Comparison of ENCODE assay signal across 24 cellular contexts in genomic region chr14:22008098-22008412, GRCh38.
A peak's percentile ranks its signal among the peaks of the same experiment; 100 is the strongest.
DNase-seq lines count a peak whose midpoint lies in the region; ATAC-seq and TF ChIP-seq lines count a peak whose summit lies in the region.
"Had no signal": no experiment of that assay in that cellular context is flagged by ENCODE, and none has a peak within 500 bp of the region (broad histone marks: within the 10 kb centered on the region; RNA-seq: fewer than 3 reads in every experiment).

No MANE protein-coding gene starts in this region.

- no peak for TF ChIP-seq CTCF in CD4-positive, alpha-beta T cell (IDR thresholded peaks at IDR 0.05)

- H3K27ac ChIP-seq in CD4-positive, alpha-beta T cell (ENCODE audit: low read depth, low read length), result no peak overlapping the region
- H3K27ac ChIP-seq: KMS-11, psoas muscle, sigmoid colon, stomach, thyroid gland had no signal

- POLR2A ChIA-PET in activated CD4-positive, alpha-beta T cell treated with anti-CD3 and anti-CD28 coated beads for 36 hours (lab: Charles Lee), result no interaction called here
- POLR2A ChIA-PET in CD4-positive, alpha-beta T cell (lab: Charles Lee), result no interaction called here
- POLR2A ChIA-PET in activated CD4-positive, alpha-beta memory T cell treated with anti-CD3 and anti-CD28 coated beads, Interleukin-2, amount 10 ng/mL, durations not matched to agents 7 days and 5 days (lab: Charles Lee), result no interaction called here

- H3K9me3 Mint-ChIP-seq in activated CD4-positive, alpha-beta T cell treated with anti-CD3 and anti-CD28 coated beads for 36 hours (ENCODE audit: low read depth), result no peaks in the 10 kb centered on the region
- no peaks in the 10 kb centered on the region for H3K9me3 Mint-ChIP-seq in CD4-positive, alpha-beta T cell
- no peaks in the 10 kb centered on the region for H3K9me3 Mint-ChIP-seq in activated CD4-positive, alpha-beta memory T cell treated with anti-CD3 and anti-CD28 coated beads, Interleukin-2, amount 10 ng/mL, durations not matched to agents 7 days and 5 days
- no peaks in the 10 kb centered on the region for H3K9me3 Mint-ChIP-seq in activated naive CD8-positive, alpha-beta T cell treated with anti-CD3 and anti-CD28 coated beads, Interleukin-2, amount 50 U/mL, for 24 hours
- H3K9me3 Mint-ChIP-seq: natural killer cell had no signal

- peak; percentile 41 for ATAC-seq in activated CD4-positive, alpha-beta T cell treated with anti-CD3 and anti-CD28 coated beads for 36 hours
- ATAC-seq in CD4-positive, alpha-beta T cell (ENCODE audit: poor library complexity), result peak; percentile 45
- ATAC-seq in activated naive CD8-positive, alpha-beta T cell treated with anti-CD3 and anti-CD28 coated beads, Interleukin-2, amount 50 U/mL, for 24 hours, result peak; percentile 43
- ATAC-seq: HCT116, left ventricle myocardium superior, psoas muscle had no signal

- H3K4me1 Mint-ChIP-seq in activated CD4-positive, alpha-beta T cell treated with anti-CD3 and anti-CD28 coated beads for 36 hours, result peaks cover 23% of the 10 kb centered on the region
- H3K4me1 Mint-ChIP-seq in CD4-positive, alpha-beta T cell (ENCODE audit: low read depth), result peaks cover 20% of the 10 kb centered on the region
- peaks cover 35% of the 10 kb centered on the region for H3K4me1 Mint-ChIP-seq in activated CD4-positive, alpha-beta memory T cell treated with anti-CD3 and anti-CD28 coated beads, Interleukin-2, amount 10 ng/mL, durations not matched to agents 7 days and 5 days
- peaks cover 23% of the 10 kb centered on the region for H3K4me1 Mint-ChIP-seq in activated naive CD8-positive, alpha-beta T cell treated with anti-CD3 and anti-CD28 coated beads, Interleukin-2, amount 50 U/mL, for 24 hours

- CTCF ChIA-PET in activated CD4-positive, alpha-beta T cell treated with anti-CD3 and anti-CD28 coated beads for 36 hours (lab: Charles Lee), result interaction anchor here (0.9 to 1.2 kb wide), 2 partner anchors 20 to 499 kb away, joined by 4 read pairs; no protein-coding TSS in a partner anchor
- CTCF ChIA-PET in CD4-positive, alpha-beta T cell (lab: Charles Lee), result no interaction called here
- CTCF ChIA-PET in activated CD4-positive, alpha-beta memory T cell treated with anti-CD3 and anti-CD28 coated beads, Interleukin-2, amount 10 ng/mL, durations not matched to agents 7 days and 5 days (lab: Charles Lee), result no interaction called here

- peaks cover 14% of the 10 kb centered on the region for H3K36me3 Mint-ChIP-seq in activated CD4-positive, alpha-beta T cell treated with anti-CD3 and anti-CD28 coated beads for 36 hours (ENCODE audit: low read depth)
- peaks cover 8% of the 10 kb centered on the region for H3K36me3 Mint-ChIP-seq in CD4-positive, alpha-beta T cell (ENCODE audit: low read depth)
- peaks cover 3% of the 10 kb centered on the region for H3K36me3 Mint-ChIP-seq in activated CD4-positive, alpha-beta memory T cell treated with anti-CD3 and anti-CD28 coated beads, Interleukin-2, amount 10 ng/mL, durations not matched to agents 7 days and 5 days (ENCODE audit: low read depth)
- peaks cover 2% of the 10 kb centered on the region for H3K36me3 Mint-ChIP-seq in activated naive CD8-positive, alpha-beta T cell treated with anti-CD3 and anti-CD28 coated beads, Interleukin-2, amount 50 U/mL, for 24 hours (ENCODE audit: low read depth)
- H3K36me3 Mint-ChIP-seq: natural killer cell had no signal

- intact Hi-C loops in activated CD4-positive, alpha-beta T cell treated with anti-CD3 and anti-CD28 coated beads for 36 hours (cut with DNase I, micrococcal nuclease), result no loop called here
- intact Hi-C loops in CD4-positive, alpha-beta T cell (cut with DNase I, micrococcal nuclease), result no loop called here

- peak overlapping the region; percentile 63 for H3K4me3 Mint-ChIP-seq in activated CD4-positive, alpha-beta T cell treated with anti-CD3 and anti-CD28 coated beads for 36 hours
- peak overlapping the region; percentile 30 for H3K4me3 Mint-ChIP-seq in CD4-positive, alpha-beta T cell
- H3K4me3 Mint-ChIP-seq in activated CD4-positive, alpha-beta memory T cell treated with anti-CD3 and anti-CD28 coated beads, Interleukin-2, amount 10 ng/mL, durations not matched to agents 7 days and 5 days, result peak overlapping the region; percentile 66
- H3K4me3 Mint-ChIP-seq in activated naive CD8-positive, alpha-beta T cell treated with anti-CD3 and anti-CD28 coated beads, Interleukin-2, amount 50 U/mL, for 24 hours, result peak overlapping the region; percentile 74
- H3K4me3 Mint-ChIP-seq: natural killer cell had no signal

- no peaks in the 10 kb centered on the region for H3K27me3 ChIP-seq in CD4-positive, alpha-beta T cell (ENCODE audit: control insufficient read depth, insufficient read depth, low read length)
- H3K27me3 ChIP-seq: sigmoid colon, stomach, thyroid gland had no signal

- H3K27ac Mint-ChIP-seq in activated CD4-positive, alpha-beta T cell treated with anti-CD3 and anti-CD28 coated beads for 36 hours, result peak overlapping the region; percentile 86
- H3K27ac Mint-ChIP-seq in CD4-positive, alpha-beta T cell, result peak overlapping the region; percentile 90
- H3K27ac Mint-ChIP-seq in activated CD4-positive, alpha-beta memory T cell treated with anti-CD3 and anti-CD28 coated beads, Interleukin-2, amount 10 ng/mL, durations not matched to agents 7 days and 5 days, result peak overlapping the region; percentile 80
- no peak overlapping the region for H3K27ac Mint-ChIP-seq in activated naive CD8-positive, alpha-beta T cell treated with anti-CD3 and anti-CD28 coated beads, Interleukin-2, amount 50 U/mL, for 24 hours
- H3K27ac Mint-ChIP-seq: natural killer cell had no signal

- no peaks in the 10 kb centered on the region for H3K27me3 Mint-ChIP-seq in activated CD4-positive, alpha-beta T cell treated with anti-CD3 and anti-CD28 coated beads for 36 hours
- no peaks in the 10 kb centered on the region for H3K27me3 Mint-ChIP-seq in CD4-positive, alpha-beta T cell
- H3K27me3 Mint-ChIP-seq in activated CD4-positive, alpha-beta memory T cell treated with anti-CD3 and anti-CD28 coated beads, Interleukin-2, amount 10 ng/mL, durations not matched to agents 7 days and 5 days, result no peaks in the 10 kb centered on the region
- no peaks in the 10 kb centered on the region for H3K27me3 Mint-ChIP-seq in activated naive CD8-positive, alpha-beta T cell treated with anti-CD3 and anti-CD28 coated beads, Interleukin-2, amount 50 U/mL, for 24 hours

- DNase-seq in activated CD4-positive, alpha-beta T cell treated with anti-CD3 and anti-CD28 coated beads for 36 hours, result peak; percentile 22
- DNase-seq in activated CD4-positive, alpha-beta T cell treated with anti-CD3 and anti-CD28 coated beads for 4 hours, result no peak
- DNase-seq in CD4-positive, alpha-beta T cell, result no peak
- no peak for DNase-seq in activated CD4-positive, alpha-beta memory T cell treated with anti-CD3 and anti-CD28 coated beads, Interleukin-2, amount 10 ng/mL, durations not matched to agents 7 days and 5 days
- DNase-seq in activated naive CD8-positive, alpha-beta T cell treated with anti-CD3 and anti-CD28 coated beads, Interleukin-2, amount 50 U/mL, for 24 hours, result no peak
- DNase-seq in NCI-H187 (lab: John Stamatoyannopoulos, UW), result no peak
- DNase-seq in activated effector memory CD4-positive, alpha-beta T cell treated with anti-CD3 and anti-CD28 coated beads, Interleukin-2, amount 50 U/mL, for 16 hours, result no peak
- no peak for DNase-seq in H4 (ENCODE audit: low spot score)
- DNase-seq: activated CD8-positive, alpha-beta memory T cell treated with anti-CD3 and anti-CD28 coated beads, Interleukin-2, amount 50 U/mL, for 4 hours; islet precursor cell; left ventricle myocardium superior; midbrain; natural killer cell; NCI-H1417; NCI-H2081 treated with DMSO at 0.1 percent for 48 hours; NCI-H774; occipital lobe; psoas muscle; SIG-M5; sigmoid colon; stomach had no signal

- no peaks in the 10 kb centered on the region for H3K9me3 ChIP-seq in CD4-positive, alpha-beta T cell (ENCODE audit: control insufficient read depth, low read length)
- H3K9me3 ChIP-seq: psoas muscle, sigmoid colon, stomach, thyroid gland had no signal
